26 cellular contexts compared by ENCODE assay signal in genomic region chr1:49817681-49818080, GRCh38.
"Had no signal": no experiment of that assay in that cellular context is flagged by ENCODE, and none has a peak within 500 bp of the region (broad histone marks: within the 10 kb centered on the region; RNA-seq: fewer than 3 reads in every experiment).

No MANE protein-coding gene starts in this region.

- ATAC-seq: stimulated activated effector memory CD8-positive, alpha-beta T cell treated with anti-CD3 and anti-CD28 coated beads, Interleukin-12 subunit alpha, Interleukin-12 subunit beta, amount 100 ng/mL, for 72 hours; stimulated activated memory B cell treated with anti-CD40 and anti-IgM and Interleukin-4, amounts not matched to agents 10 μg/mL and 1 μg/mL and 100 μg/mL, for 72 hours; stimulated activated naive B cell treated with anti-CD40 and anti-IgM and Interleukin-4, amounts not matched to agents 10 μg/mL and 1 μg/mL and 100 μg/mL, for 72 hours; stimulated activated naive CD8-positive, alpha-beta T cell treated with anti-CD3 and anti-CD28 coated beads, Interleukin-15, amount 100 ng/mL, for 72 hours; stimulated activated naive CD8-positive, alpha-beta T cell treated with anti-CD3 and anti-CD28 coated beads, Interleukin-15, Interleukin-2, amounts not matched to agents 100 U/mL and 50 U/mL, for 24 hours; upper lobe of right lung had no signal

- H3K4me3 ChIP-seq: stomach, suprapubic skin, testis, thoracic aorta, thyroid gland, tibial artery, tibial nerve, transverse colon, upper lobe of left lung, upper lobe of right lung, uterus, vagina had no signal

- H3K27me3 ChIP-seq: stomach, suprapubic skin, testis, thyroid gland, tibial artery, tibial nerve, transverse colon, upper lobe of left lung, upper lobe of right lung, uterus, vagina had no signal

- H3K9me3 ChIP-seq: stomach, suprapubic skin, testis, thoracic aorta, thyroid gland, tibial artery, tibial nerve, upper lobe of left lung, upper lobe of right lung, uterus, vagina had no signal

- H3K36me3 ChIP-seq: stomach, suprapubic skin, thoracic aorta, thyroid gland, tibial artery, tibial nerve, transverse colon, upper lobe of left lung, upper lobe of right lung, uterus, vagina had no signal

- H3K4me1 ChIP-seq: stomach, suprapubic skin, testis, thyroid gland, tibial artery, tibial nerve, transverse colon, upper lobe of left lung, upper lobe of right lung, uterus, vagina had no signal

- H3K27ac ChIP-seq: stomach, suprapubic skin, testis, thoracic aorta, thyroid gland, tibial artery, tibial nerve, transverse colon, upper lobe of left lung, upper lobe of right lung, uterus, vagina had no signal

- DNase-seq: stimulated activated CD4-positive, alpha-beta T cell treated with anti-CD3 and anti-CD28 coated beads, Interleukin-2, amount 100 ng/mL, for 48 hours; stimulated activated CD4-positive, alpha-beta T cell treated with anti-CD3 and anti-CD28 coated beads, Interleukin-4, amount 100 ng/mL, for 1 hour; stimulated activated CD4-positive, alpha-beta T cell treated with anti-CD3 and anti-CD28 coated beads, Interleukin-4, amount 100 ng/mL, for 24 hours; stimulated activated CD4-positive, alpha-beta T cell treated with anti-CD3 and anti-CD28 coated beads, Interleukin-4, amount 100 ng/mL, for 4 hours; stimulated activated CD8-positive, alpha-beta memory T cell treated with anti-CD3 and anti-CD28 coated beads, Interleukin-4, amount 100 ng/mL, for 48 hours; stimulated activated naive B cell treated with anti-CD40 and anti-IgM and Interleukin-4, amounts not matched to agents 10 μg/mL and 1 μg/mL and 100 μg/mL, for 72 hours; stimulated activated naive CD4-positive, alpha-beta T cell; stimulated activated naive CD4-positive, alpha-beta T cell treated with Interleukin-2 at 50 U/mL for 16 hours; stimulated activated naive CD8-positive, alpha-beta T cell treated with anti-CD3 and anti-CD28 coated beads, Interleukin-15, amount 100 ng/mL, for 72 hours; stimulated activated naive CD8-positive, alpha-beta T cell treated with anti-CD3 and anti-CD28 coated beads, Interleukin-15, Interleukin-2, amounts not matched to agents 100 U/mL and 50 U/mL, for 24 hours; stomach; substantia nigra; testis; thyroid gland; tibial artery; transverse colon; trophoblast cell; upper lobe of left lung; upper lobe of right lung; uterus had no signal
